Comparison of ENCODE assay signal across 1 cellular context in genomic region chr19:13001502-13002388, GRCh38.
TF ChIP-seq lines count a peak whose summit lies in the region.

No MANE protein-coding gene starts in this region.

TF ChIP-seq in H1, 55 proteins besides CTCF, POLR2A, EP300 and RAD21:
- TF ChIP-seq SUZ12 (IDR thresholded peaks at IDR 0.05; ENCODE audit: low read length): no peak
- no peak for TF ChIP-seq CHD7 (IDR thresholded peaks at IDR 0.05; ENCODE audit: insufficient replicate concordance, low read length)
- TF ChIP-seq TEAD4 (IDR thresholded peaks at IDR 0.05; ENCODE audit: low read depth, low read length): no peak
- no peak for TF ChIP-seq CBX5 (IDR thresholded peaks at IDR 0.05; ENCODE audit: low read depth, low read length)
- TF ChIP-seq CHD1 (IDR thresholded peaks at IDR 0.05; ENCODE audit: low read depth, low read length): no peak
- no peak for TF ChIP-seq TAF1 (IDR thresholded peaks at IDR 0.05; ENCODE audit: low read depth, low read length)
- TF ChIP-seq CTBP2 (IDR thresholded peaks at IDR 0.05; ENCODE audit: borderline replicate concordance, insufficient read depth, insufficient read length, low read length): no peak
- TF ChIP-seq ATF3 (IDR thresholded peaks at IDR 0.05; ENCODE audit: insufficient read depth, low read depth, low read length): no peak
- no peak for TF ChIP-seq MAX (IDR thresholded peaks at IDR 0.05)
- no peak for TF ChIP-seq RBBP5 (IDR thresholded peaks at IDR 0.05; ENCODE audit: borderline replicate concordance, low read depth, low read length)
- TF ChIP-seq EZH2 (IDR thresholded peaks at IDR 0.05; ENCODE audit: low read depth, low read length, severe bottlenecking): no peak
- TF ChIP-seq ASH2L (IDR thresholded peaks at IDR 0.05; ENCODE audit: low read length): no peak
- TF ChIP-seq RFX5 (IDR thresholded peaks at IDR 0.05; ENCODE audit: borderline replicate concordance, low read depth, low read length): no peak
- no peak for TF ChIP-seq SRF (IDR thresholded peaks at IDR 0.05; ENCODE audit: low read depth, low read length)
- TF ChIP-seq NRF1 (IDR thresholded peaks at IDR 0.05; ENCODE audit: low read depth, low read length): no peak
